1 cellular context compared by ENCODE assay signal in the genomic region with DNA sequence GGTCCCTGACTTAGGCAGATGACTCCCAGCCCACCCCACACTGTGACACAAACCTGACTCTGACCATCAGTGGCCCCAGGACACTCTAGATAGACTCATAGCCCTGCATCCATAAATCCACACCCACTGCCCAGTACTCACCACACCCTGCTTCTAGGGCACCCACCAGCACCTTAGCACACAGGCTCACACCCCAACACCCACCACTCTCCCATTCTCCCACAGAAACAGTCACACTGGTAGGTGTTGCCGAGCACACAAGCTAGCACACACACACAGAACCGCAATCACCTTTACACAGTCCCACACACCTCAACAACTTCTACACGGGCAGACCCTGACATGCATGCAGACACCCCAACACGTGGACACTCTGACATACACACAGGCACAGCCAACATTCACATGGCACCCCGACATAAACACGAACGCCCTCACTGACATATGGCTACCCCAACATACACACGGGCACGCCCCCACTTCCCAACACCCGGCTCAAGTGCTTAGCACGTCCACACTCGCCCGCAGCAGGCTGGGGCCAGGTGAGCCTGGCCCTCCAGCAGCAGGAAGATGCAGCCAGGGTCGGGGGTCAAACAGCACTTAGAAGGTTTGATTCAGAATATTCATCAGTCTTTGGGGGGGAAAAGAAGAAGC.
TF ChIP-seq lines count a peak whose summit lies in the region.

No MANE protein-coding gene starts in this region.

TF ChIP-seq in WTC11, 78 proteins besides CTCF, POLR2A, EP300 and RAD21 (continued from another document):
- TF ChIP-seq, protein P1, sequence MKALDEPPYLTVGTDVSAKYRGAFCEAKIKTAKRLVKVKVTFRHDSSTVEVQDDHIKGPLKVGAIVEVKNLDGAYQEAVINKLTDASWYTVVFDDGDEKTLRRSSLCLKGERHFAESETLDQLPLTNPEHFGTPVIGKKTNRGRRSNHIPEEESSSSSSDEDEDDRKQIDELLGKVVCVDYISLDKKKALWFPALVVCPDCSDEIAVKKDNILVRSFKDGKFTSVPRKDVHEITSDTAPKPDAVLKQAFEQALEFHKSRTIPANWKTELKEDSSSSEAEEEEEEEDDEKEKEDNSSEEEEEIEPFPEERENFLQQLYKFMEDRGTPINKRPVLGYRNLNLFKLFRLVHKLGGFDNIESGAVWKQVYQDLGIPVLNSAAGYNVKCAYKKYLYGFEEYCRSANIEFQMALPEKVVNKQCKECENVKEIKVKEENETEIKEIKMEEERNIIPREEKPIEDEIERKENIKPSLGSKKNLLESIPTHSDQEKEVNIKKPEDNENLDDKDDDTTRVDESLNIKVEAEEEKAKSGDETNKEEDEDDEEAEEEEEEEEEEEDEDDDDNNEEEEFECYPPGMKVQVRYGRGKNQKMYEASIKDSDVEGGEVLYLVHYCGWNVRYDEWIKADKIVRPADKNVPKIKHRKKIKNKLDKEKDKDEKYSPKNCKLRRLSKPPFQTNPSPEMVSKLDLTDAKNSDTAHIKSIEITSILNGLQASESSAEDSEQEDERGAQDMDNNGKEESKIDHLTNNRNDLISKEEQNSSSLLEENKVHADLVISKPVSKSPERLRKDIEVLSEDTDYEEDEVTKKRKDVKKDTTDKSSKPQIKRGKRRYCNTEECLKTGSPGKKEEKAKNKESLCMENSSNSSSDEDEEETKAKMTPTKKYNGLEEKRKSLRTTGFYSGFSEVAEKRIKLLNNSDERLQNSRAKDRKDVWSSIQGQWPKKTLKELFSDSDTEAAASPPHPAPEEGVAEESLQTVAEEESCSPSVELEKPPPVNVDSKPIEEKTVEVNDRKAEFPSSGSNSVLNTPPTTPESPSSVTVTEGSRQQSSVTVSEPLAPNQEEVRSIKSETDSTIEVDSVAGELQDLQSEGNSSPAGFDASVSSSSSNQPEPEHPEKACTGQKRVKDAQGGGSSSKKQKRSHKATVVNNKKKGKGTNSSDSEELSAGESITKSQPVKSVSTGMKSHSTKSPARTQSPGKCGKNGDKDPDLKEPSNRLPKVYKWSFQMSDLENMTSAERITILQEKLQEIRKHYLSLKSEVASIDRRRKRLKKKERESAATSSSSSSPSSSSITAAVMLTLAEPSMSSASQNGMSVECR (CRISPR knock-in tag; IDR thresholded peaks at IDR 0.05; ENCODE audit: borderline replicate concordance) = no peak
